Comparison of ENCODE assay signal across 13 cellular contexts in the genomic region with DNA sequence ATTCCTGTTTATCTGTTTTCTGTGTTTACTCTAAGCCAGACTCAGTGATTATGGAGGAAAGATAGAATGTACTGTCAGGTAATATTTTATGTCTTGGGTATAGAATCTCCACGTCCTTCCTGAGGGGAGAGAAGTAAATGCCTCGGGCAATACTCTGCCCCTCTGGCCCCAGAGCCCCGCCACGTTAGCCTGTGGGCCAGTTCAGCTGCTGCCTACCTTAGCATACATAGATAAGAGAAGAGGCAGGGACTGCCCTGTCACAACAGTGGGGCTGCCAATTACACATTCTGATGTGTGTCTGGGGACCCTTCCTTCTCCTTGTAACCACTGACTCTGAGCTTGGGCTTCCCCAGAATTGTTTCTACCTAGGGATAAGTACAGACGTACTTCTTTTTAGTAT.
DNase-seq lines count a peak whose midpoint lies in the region; ATAC-seq and TF ChIP-seq lines count a peak whose summit lies in the region.
"Had no signal": no experiment of that assay in that cellular context is flagged by ENCODE, and none has a peak within 500 bp of the region (broad histone marks: within the 10 kb centered on the region; RNA-seq: fewer than 3 reads in every experiment).

No MANE protein-coding gene starts in this region.

- TF ChIP-seq CTCF in PC-3 (conservative IDR thresholded peaks at IDR 0.05; ENCODE audit: low read depth, low read length) (no peak), mammary epithelial cell (conservative IDR thresholded peaks at IDR 0.05 in 1 of 2, IDR thresholded peaks at IDR 0.05 in 1 of 2; ENCODE audit: extremely low read depth in 1 of 2, insufficient read depth in 1 of 2, low read depth in 1 of 2, low read length in 2 of 2) (no peak)

- no peak overlapping the region for H2BK5ac ChIP-seq in neuronal stem cell (ENCODE audit: low read length)

- in situ Hi-C loops in mammary epithelial cell (cut with MboI; ENCODE audit: low sequenced_read_pairs in 2 of 2): no loop called here

- H2AK5ac ChIP-seq in neuronal stem cell (ENCODE audit: low read depth, low read length): no peak overlapping the region

- ATAC-seq in PC-3: no peak
- ATAC-seq in GM18505 (IDR thresholded peaks at IDR 0.05; ENCODE audit: unreplicated experiment): no peak
- ATAC-seq in esophagus mucosa: no peak
- ATAC-seq: A549; CD8-positive, alpha-beta T cell; HCT116 had no signal

- dilution Hi-C loops in mammary epithelial cell (cut with HindIII; ENCODE audit: low sequenced_read_pairs): no loop called here

- no peak for TF ChIP-seq POLR2A in GM18505 (IDR thresholded peaks at IDR 0.05; ENCODE audit: borderline replicate concordance, extremely low read depth, insufficient read depth, insufficient read length)

- no peaks in the 10 kb centered on the region for H3K9me3 ChIP-seq in PC-3 (ENCODE audit: low read length)
- no peaks in the 10 kb centered on the region for H3K9me3 ChIP-seq in neuronal stem cell (replicated peaks in 1 of 2; ENCODE audit: control insufficient read depth in 2 of 2, insufficient read depth in 1 of 2, low read depth in 1 of 2, low read length in 2 of 2)
- no peaks in the 10 kb centered on the region for H3K9me3 ChIP-seq in mammary epithelial cell (replicated peaks; ENCODE audit: insufficient read depth, low read length)
- H3K9me3 ChIP-seq: A549 had no signal

- H4K20me1 ChIP-seq in PC-3 (ENCODE audit: low read length) (no peaks in the 10 kb centered on the region), mammary epithelial cell (ENCODE audit: insufficient read depth, low read length) (no peaks in the 10 kb centered on the region)

- H3K36me3 ChIP-seq in PC-3 (ENCODE audit: low read depth, low read length) (no peaks in the 10 kb centered on the region), neuronal stem cell (replicated peaks in 1 of 2; ENCODE audit: control insufficient read depth in 2 of 2, insufficient read depth in 2 of 2, low read length in 2 of 2) (no peaks in the 10 kb centered on the region), mammary epithelial cell (ENCODE audit: insufficient read depth, low read length) (no peaks in the 10 kb centered on the region)

- BruUV-seq in PC-3 (replicated peaks; lab: Mats Ljungman, UMichigan) (no TSS peak), mammary epithelial cell (replicated peaks; lab: Mats Ljungman, UMichigan) (no TSS peak)

- no peak overlapping the region for H2BK12ac ChIP-seq in neuronal stem cell (ENCODE audit: low read length)

- no peak overlapping the region for H3K4me2 ChIP-seq in PC-3 (ENCODE audit: low read length)
- H3K4me2 ChIP-seq in neuronal stem cell (ENCODE audit: insufficient read depth, low read length, poor library complexity, severe bottlenecking): no peak overlapping the region
- no peak overlapping the region for H3K4me2 ChIP-seq in mammary epithelial cell (ENCODE audit: insufficient read depth, low read depth, low read length)
- H3K4me2 ChIP-seq: A549 had no signal

- CTCF ChIA-PET in PC-3 (lab: Charles Lee): interaction anchor here (0.6 kb wide), 1 partner anchor 199 kb away, joined by 3 read pairs; no protein-coding TSS in a partner anchor
- CTCF ChIA-PET in mammary epithelial cell (lab: Charles Lee; ENCODE audit: low non-redundant PET): no interaction called here

- H3K79me2 ChIP-seq in PC-3 (ENCODE audit: low read length) (no peaks in the 10 kb centered on the region), mammary epithelial cell (ENCODE audit: insufficient read depth, low read length) (no peaks in the 10 kb centered on the region)

- no peaks in the 10 kb centered on the region for H3K79me1 ChIP-seq in neuronal stem cell (ENCODE audit: low read depth, low read length)

- no peak overlapping the region for H2BK120ac ChIP-seq in neuronal stem cell (ENCODE audit: low read depth, low read length)

- no peak overlapping the region for H3K4ac ChIP-seq in neuronal stem cell (ENCODE audit: low read length)

- no peak overlapping the region for H3K18ac ChIP-seq in neuronal stem cell (ENCODE audit: low read length)

- no peaks in the 10 kb centered on the region for H3F3A ChIP-seq in PC-3 (ENCODE audit: low read length, unreplicated experiment)

- no peak overlapping the region for H3K4me3 ChIP-seq in PC-3 (ENCODE audit: low read length)
- no peak overlapping the region for H3K4me3 ChIP-seq in neuronal stem cell (ENCODE audit: low read length in 2 of 2)
- no peak overlapping the region for H3K4me3 ChIP-seq in mammary epithelial cell (replicated peaks in 1 of 3; ENCODE audit: insufficient read depth in 1 of 3, low read depth in 2 of 3, low read length in 3 of 3)
- H3K4me3 ChIP-seq: A549 had no signal

- H2AFZ ChIP-seq in PC-3 (ENCODE audit: low read length) (peak overlapping the region; percentile 28; the same call in 1 of the 2 replicates), neuronal stem cell (ENCODE audit: low read length) (peak overlapping the region; percentile 49), mammary epithelial cell (ENCODE audit: low read depth, low read length) (no peak overlapping the region)

- no peak overlapping the region for H4K91ac ChIP-seq in neuronal stem cell (ENCODE audit: low read depth, low read length, poor library complexity)

- no peaks in the 10 kb centered on the region for H3K4me1 ChIP-seq in PC-3 (ENCODE audit: insufficient read depth, low read length)
- peaks cover 0 to 3% of the 10 kb centered on the region in 2 donors for H3K4me1 ChIP-seq in neuronal stem cell (ENCODE audit: control insufficient read depth in 2 of 2, insufficient read depth in 1 of 2, low read depth in 1 of 2, low read length in 2 of 2)
- no peaks in the 10 kb centered on the region for H3K4me1 ChIP-seq in mammary epithelial cell (ENCODE audit: insufficient read depth, low read length)
- H3K4me1 ChIP-seq: A549 had no signal

- POLR2A ChIA-PET in PC-3 (lab: Charles Lee; ENCODE audit: unreplicated experiment): no interaction called here

- peak; percentile 48 for DNase-seq in NCI-H146 (lab: John Stamatoyannopoulos, UW)
- DNase-seq in PC-3: no peak
- DNase-seq in neuronal stem cell (ENCODE audit: low spot score): no peak
- DNase-seq in mammary epithelial cell: no peak
- DNase-seq: CD8-positive, alpha-beta T cell; COR-L47; DMS53; IMR-90; KG1 had no signal

- intact Hi-C loops in PC-3 (cut with micrococcal nuclease): no loop called here
- intact Hi-C loops in mammary epithelial cell (cut with micrococcal nuclease): no loop called here

- H3K27me3 ChIP-seq in PC-3 (ENCODE audit: low read length): no peaks in the 10 kb centered on the region
- no peaks in the 10 kb centered on the region for H3K27me3 ChIP-seq in neuronal stem cell (ENCODE audit: control insufficient read depth in 3 of 3, insufficient read depth in 3 of 3, low read depth in 1 of 3, low read length in 3 of 3)
- H3K27me3 ChIP-seq in mammary epithelial cell (ENCODE audit: insufficient read depth, low read length): no peaks in the 10 kb centered on the region

- H3K23ac ChIP-seq in neuronal stem cell (ENCODE audit: low read depth, low read length, poor library complexity): no peak overlapping the region

- H4K8ac ChIP-seq in neuronal stem cell (ENCODE audit: low read depth, low read length): no peak overlapping the region

- H3K14ac ChIP-seq in neuronal stem cell (ENCODE audit: low read length): no peak overlapping the region

- H3K9me2 ChIP-seq in PC-3 (replicated peaks; ENCODE audit: low read length): no peaks in the 10 kb centered on the region

- WGBS in neuronal stem cell (ENCODE audit: extremely low coverage in 2 of 2, insufficient read length in 2 of 2, insufficient replicate concordance in 1 of 2), 2 donors: no CpG with 5 or more reads among the region's 5 CpGs
- 52% methylated on average over 5 of the region's 5 CpGs for WGBS in mammary epithelial cell (ENCODE audit: low coverage, missing lambda C conversion rate)

- H3K9ac ChIP-seq in PC-3 (ENCODE audit: low read length) (no peak overlapping the region), neuronal stem cell (ENCODE audit: low read depth, low read length, poor library complexity) (no peak overlapping the region), mammary epithelial cell (ENCODE audit: insufficient read depth, low read length) (no peak overlapping the region)

- no peak overlapping the region for H2BK15ac ChIP-seq in neuronal stem cell (ENCODE audit: low read length)

- H3K27ac ChIP-seq in PC-3 (ENCODE audit: low read length): no peak overlapping the region
- no peak overlapping the region for H3K27ac ChIP-seq in neuronal stem cell (replicated peaks; ENCODE audit: low read length)
- no peak overlapping the region for H3K27ac ChIP-seq in mammary epithelial cell (ENCODE audit: insufficient read depth, low read depth, low read length)
- H3K27ac ChIP-seq: A549 had no signal
